Comparison of ENCODE assay signal across 1 cellular context in genomic region chr7:76318488-76319353, GRCh38.
TF ChIP-seq lines count a peak whose summit lies in the region.

No MANE protein-coding gene starts in this region.

TF ChIP-seq in K562, 482 proteins besides CTCF, POLR2A, EP300 and RAD21 (continued from another document and continues in another):
- TF ChIP-seq ZNF407 (IDR thresholded peaks at IDR 0.05; ENCODE audit: low read depth) (no peak), RBM15 (IDR thresholded peaks at IDR 0.05; ENCODE audit: insufficient read depth, low read length) (no peak), SMAD2 (IDR thresholded peaks at IDR 0.05; ENCODE audit: low read depth, low read length) (no peak), BRF1 (IDR thresholded peaks at IDR 0.05; ENCODE audit: borderline replicate concordance, extremely low read depth, insufficient read length) (no peak), TEAD4 (IDR thresholded peaks at IDR 0.05; ENCODE audit: low read length) (peak; percentile 65), TEAD4 (CRISPR knock-in tag; IDR thresholded peaks at IDR 0.05; ENCODE audit: borderline replicate concordance) (no peak), TFAM (CRISPR knock-in tag; conservative IDR thresholded peaks at IDR 0.05) (no peak), SMARCA5 (IDR thresholded peaks at IDR 0.05) (0 out of 2 replicates have a peak, but pooled peaks have one; percentile 23), FOXK2 (conservative IDR thresholded peaks at IDR 0.05 in 1 of 2, IDR thresholded peaks at IDR 0.05 in 1 of 2; ENCODE audit: low read depth in 2 of 2) (no peak), TCF7L2 (IDR thresholded peaks at IDR 0.05; ENCODE audit: low read depth, low read length) (no peak), TAF7 (tag; IDR thresholded peaks at IDR 0.05) (no peak), ZNF133 (CRISPR knock-in tag; IDR thresholded peaks at IDR 0.05) (no peak), CEBPB (tag; IDR thresholded peaks at IDR 0.05) (peak; percentile 96), USF1 (CRISPR knock-in tag; IDR thresholded peaks at IDR 0.05) (peak; percentile 30; the same call in 1 of the 2 replicates), EHMT2 (IDR thresholded peaks at IDR 0.05) (no peak), BRD9 (IDR thresholded peaks at IDR 0.05; ENCODE audit: low read depth, partially characterized antibody) (no peak), ZNF764 (CRISPR knock-in tag; IDR thresholded peaks at IDR 0.05; ENCODE audit: low read depth) (0 out of 2 replicates have a peak, but pooled peaks have one; percentile 9), PBX2 (CRISPR knock-in tag; IDR thresholded peaks at IDR 0.05; ENCODE audit: low read depth) (no peak), PBX2 (tag; conservative IDR thresholded peaks at IDR 0.05; ENCODE audit: low read depth) (no peak), THAP7 (CRISPR knock-in tag; IDR thresholded peaks at IDR 0.05) (0 out of 2 replicates have a peak, but pooled peaks have one; percentile 2), DACH1 (IDR thresholded peaks at IDR 0.05; ENCODE audit: partially characterized antibody) (peak; percentile 37), SMC3 (conservative IDR thresholded peaks at IDR 0.05; ENCODE audit: insufficient read depth, low read depth, low read length) (no peak), ZSCAN29 (IDR thresholded peaks at IDR 0.05) (peak; percentile 59; the same call in 1 of the 2 replicates), NFE2 (IDR thresholded peaks at IDR 0.05; ENCODE audit: low read depth) (no peak), KDM5B (IDR thresholded peaks at IDR 0.05; ENCODE audit: insufficient replicate concordance, low read depth, low read length) (peak; percentile 29), ZBTB12 (CRISPR knock-in tag; IDR thresholded peaks at IDR 0.05) (no peak), SREBF1 (IDR thresholded peaks at IDR 0.05; ENCODE audit: borderline replicate concordance, low read depth, low read length) (no peak), HCFC1 (IDR thresholded peaks at IDR 0.05; ENCODE audit: low read depth, low read length) (no peak; the same call in 1 of the 2 replicates), RBBP5 (IDR thresholded peaks at IDR 0.05; ENCODE audit: borderline replicate concordance, insufficient read depth, low read length, poor library complexity, severe bottlenecking) (peak; percentile 14), ZNF766 (CRISPR knock-in tag; conservative IDR thresholded peaks at IDR 0.05) (no peak), MNT (conservative IDR thresholded peaks at IDR 0.05) (peak in 1 of 2 experiments; percentile 31; a peak in 1 of 4 replicates), MTA2 (IDR thresholded peaks at IDR 0.05; ENCODE audit: low read depth) (no peak), ZNF384 (IDR thresholded peaks at IDR 0.05; ENCODE audit: low read depth, low read length) (no peak; the same call in 1 of the 2 replicates), NONO (IDR thresholded peaks at IDR 0.05; ENCODE audit: low read depth in 2 of 2, low read length in 1 of 2) (peak in 1 of 2 experiments; percentile 48; a peak in 1 of 4 replicates), ADNP (tag; IDR thresholded peaks at IDR 0.05) (0 out of 2 replicates have a peak, but pooled peaks have one; percentile 6), THRAP3 (IDR thresholded peaks at IDR 0.05; ENCODE audit: borderline replicate concordance) (no peak), KAT7 (CRISPR knock-in tag; IDR thresholded peaks at IDR 0.05; ENCODE audit: borderline replicate concordance) (no peak), FOXA3 (CRISPR knock-in tag; conservative IDR thresholded peaks at IDR 0.05 in 1 of 2, IDR thresholded peaks at IDR 0.05 in 1 of 2) (peak in 1 of 2 experiments; percentile 58; a peak in 1 of 4 replicates), MTA3 (IDR thresholded peaks at IDR 0.05; ENCODE audit: borderline replicate concordance) (peak; percentile 24; the same call in 1 of the 2 replicates), CREB3L1 (IDR thresholded peaks at IDR 0.05; ENCODE audit: borderline replicate concordance, low read depth) (0 out of 2 replicates have a peak, but pooled peaks have one; percentile 39), ZNF511 (CRISPR knock-in tag; IDR thresholded peaks at IDR 0.05) (peak; percentile 69; the same call in 1 of the 2 replicates), CBX8 (IDR thresholded peaks at IDR 0.05; ENCODE audit: borderline replicate concordance, extremely low read depth, low read depth, low read length, poor library complexity, severe bottlenecking) (no peak)
